11 cellular contexts compared by ENCODE assay signal in genomic region chr16:86951831-86952598, GRCh38.
A peak's percentile ranks its signal among the peaks of the same experiment; 100 is the strongest.
DNase-seq lines count a peak whose midpoint lies in the region; ATAC-seq, FAIRE-seq and TF ChIP-seq lines count a peak whose summit lies in the region.
"Had no signal": no experiment of that assay in that cellular context is flagged by ENCODE, and none has a peak within 500 bp of the region (broad histone marks: within the 10 kb centered on the region; RNA-seq: fewer than 3 reads in every experiment).

No MANE protein-coding gene starts in this region.

- DNase-seq in AG08395 (ENCODE audit: low spot score), result peak; percentile 89
- peak; percentile 99 for DNase-seq in M059J (ENCODE audit: low read depth)
- DNase-seq in brain pericyte (ENCODE audit: low read depth, low spot score), result peak; percentile 97
- no peak for DNase-seq in keratinocyte (ENCODE audit: low read depth, low spot score)
- no peak for DNase-seq in frontal cortex (ENCODE audit: low spot score in 2 of 2)
- no peak for DNase-seq in NCI-H524 treated with DMSO at 0.1 percent for 48 hours (lab: John Stamatoyannopoulos, UW)
- DNase-seq: activated T-cell treated with anti-CD3 and anti-CD28 coated beads, Interleukin-2, amount 50 U/mL, for 72 hours; naive B cell; stimulated activated CD4-positive, alpha-beta T cell treated with anti-CD3 and anti-CD28 coated beads, Interleukin-4, amount 100 ng/mL, for 24 hours had no signal

- peaks cover 7% of the 10 kb centered on the region for H3K9me3 ChIP-seq in keratinocyte (ENCODE audit: control insufficient read depth, low read depth, low read length)

- no peak for TF ChIP-seq CTCF in keratinocyte (optimal IDR thresholded peaks at IDR 0.05 in 1 of 3, IDR thresholded peaks at IDR 0.05 in 1 of 3, conservative IDR thresholded peaks at IDR 0.05 in 1 of 3; ENCODE audit: extremely low read depth in 1 of 3, insufficient read depth in 2 of 3, low read length in 3 of 3)

- H3K9ac ChIP-seq in keratinocyte (ENCODE audit: control insufficient read depth, extremely low read depth, insufficient read depth, low read length), result no peak overlapping the region

- no peak overlapping the region for H3K4me3 ChIP-seq in keratinocyte (ENCODE audit: control insufficient read depth in 2 of 3, extremely low read depth in 1 of 3, insufficient read depth in 2 of 3, low read depth in 1 of 3, low read length in 3 of 3)

- no peak overlapping the region for H2AFZ ChIP-seq in keratinocyte (ENCODE audit: control insufficient read depth, low read length)

- dilution Hi-C loops in keratinocyte (cut with MboI; ENCODE audit: extremely low pct_ligation_motif_present, low sequenced_read_pairs), result no loop called here

- no peaks in the 10 kb centered on the region for H3K36me3 ChIP-seq in keratinocyte (ENCODE audit: control insufficient read depth in 2 of 2, extremely low read depth in 1 of 2, insufficient read depth in 2 of 2, low read length in 2 of 2)

- ATAC-seq in HG02981 (IDR thresholded peaks at IDR 0.05; ENCODE audit: unreplicated experiment) (no peak), GM19328 (IDR thresholded peaks at IDR 0.05; ENCODE audit: unreplicated experiment) (no peak)
- ATAC-seq: activated T-cell treated with anti-CD3 and anti-CD28 coated beads, Interleukin-2, amount 50 U/mL, for 72 hours had no signal

- no peak overlapping the region for H3K4me2 ChIP-seq in keratinocyte (ENCODE audit: control insufficient read depth, extremely low read depth, insufficient read depth, low read depth, low read length)

- no peaks in the 10 kb centered on the region for H3K27me3 ChIP-seq in keratinocyte (ENCODE audit: control insufficient read depth, extremely low read depth, insufficient read depth, low read length)

- no peaks in the 10 kb centered on the region for H4K20me1 ChIP-seq in keratinocyte (ENCODE audit: control insufficient read depth, extremely low read depth, insufficient read depth, low read length)

- peaks cover 5% of the 10 kb centered on the region for H3K4me1 ChIP-seq in keratinocyte (ENCODE audit: control insufficient read depth, extremely low read depth, insufficient read depth, low read length)

- H3K27ac ChIP-seq in keratinocyte (ENCODE audit: control insufficient read depth, insufficient read depth, low read length), result peak overlapping the region; percentile 23

- H3K9me1 ChIP-seq in keratinocyte (ENCODE audit: control insufficient read depth, extremely low read depth, insufficient read depth, low read length), result no peaks in the 10 kb centered on the region

- FAIRE-seq in keratinocyte (lab: Jason Lieb, UNC), result peak; percentile 63
- FAIRE-seq in frontal cortex (lab: Jason Lieb, UNC), result no peak

- H3K79me2 ChIP-seq in keratinocyte (ENCODE audit: control insufficient read depth, insufficient read depth, low read length), result no peaks in the 10 kb centered on the region

Comparison
In these comparisons a context has a peak if more than half of its experiments do, and no peak if none do; other contexts are left out.
1. DNase-seq: peak in AG08395 (single experiment), M059J (single experiment) and brain pericyte (single experiment); none in keratinocyte (single experiment), frontal cortex (0 of 2) and NCI-H524 treated with DMSO at 0.1 percent for 48 hours (single experiment).